In the genomic region with DNA sequence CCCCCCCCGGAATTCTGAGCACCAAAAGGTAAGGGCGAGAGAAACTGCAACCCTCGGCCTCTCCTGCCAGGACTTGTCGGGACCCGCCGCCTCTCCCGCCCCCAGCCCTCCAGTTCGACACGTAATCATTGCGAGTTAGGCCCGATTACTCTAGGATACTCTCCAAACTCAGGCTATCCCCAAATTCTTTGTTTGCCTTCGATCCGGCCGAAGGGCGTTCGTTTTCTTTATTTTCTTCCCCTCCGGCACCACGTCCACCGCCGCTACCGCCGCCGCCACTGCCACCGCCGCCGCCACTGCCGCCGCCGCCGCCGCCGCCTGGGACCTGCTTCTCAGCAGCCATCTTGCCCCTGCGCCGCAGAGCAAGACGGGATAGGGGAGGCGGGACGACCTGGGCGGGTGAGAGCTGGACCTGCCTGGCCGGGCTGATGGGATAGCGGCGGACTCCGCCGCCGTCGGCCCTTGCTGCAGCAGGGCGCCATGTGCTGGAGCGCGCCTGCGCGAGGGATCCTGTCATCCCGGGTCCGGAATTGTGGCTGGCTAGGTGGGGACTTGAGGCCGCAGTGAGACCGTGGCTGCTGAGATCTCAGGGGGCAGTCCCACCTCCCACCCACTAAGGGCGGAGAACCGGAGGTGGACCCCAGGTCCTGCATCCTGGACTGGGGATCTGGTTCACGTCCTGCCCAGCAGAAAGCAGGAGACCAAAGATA, we compare ENCODE assay signal across 1 cellular context.
TF ChIP-seq lines count a peak whose summit lies in the region.

A gene (minus strand): TSS at position 369 of the 710 bp plus-strand sequence. CDS start 26 bp downstream, at position 343.

TF ChIP-seq in WTC11, 78 proteins besides CTCF, POLR2A, EP300 and RAD21 (continued from another document and continues in another):
- TF ChIP-seq, protein P1, sequence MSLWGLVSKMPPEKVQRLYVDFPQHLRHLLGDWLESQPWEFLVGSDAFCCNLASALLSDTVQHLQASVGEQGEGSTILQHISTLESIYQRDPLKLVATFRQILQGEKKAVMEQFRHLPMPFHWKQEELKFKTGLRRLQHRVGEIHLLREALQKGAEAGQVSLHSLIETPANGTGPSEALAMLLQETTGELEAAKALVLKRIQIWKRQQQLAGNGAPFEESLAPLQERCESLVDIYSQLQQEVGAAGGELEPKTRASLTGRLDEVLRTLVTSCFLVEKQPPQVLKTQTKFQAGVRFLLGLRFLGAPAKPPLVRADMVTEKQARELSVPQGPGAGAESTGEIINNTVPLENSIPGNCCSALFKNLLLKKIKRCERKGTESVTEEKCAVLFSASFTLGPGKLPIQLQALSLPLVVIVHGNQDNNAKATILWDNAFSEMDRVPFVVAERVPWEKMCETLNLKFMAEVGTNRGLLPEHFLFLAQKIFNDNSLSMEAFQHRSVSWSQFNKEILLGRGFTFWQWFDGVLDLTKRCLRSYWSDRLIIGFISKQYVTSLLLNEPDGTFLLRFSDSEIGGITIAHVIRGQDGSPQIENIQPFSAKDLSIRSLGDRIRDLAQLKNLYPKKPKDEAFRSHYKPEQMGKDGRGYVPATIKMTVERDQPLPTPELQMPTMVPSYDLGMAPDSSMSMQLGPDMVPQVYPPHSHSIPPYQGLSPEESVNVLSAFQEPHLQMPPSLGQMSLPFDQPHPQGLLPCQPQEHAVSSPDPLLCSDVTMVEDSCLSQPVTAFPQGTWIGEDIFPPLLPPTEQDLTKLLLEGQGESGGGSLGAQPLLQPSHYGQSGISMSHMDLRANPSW (CRISPR knock-in tag; conservative IDR thresholded peaks at IDR 0.05; ENCODE audit: low read depth) = no peak
- TF ChIP-seq SP1 (CRISPR knock-in tag; conservative IDR thresholded peaks at IDR 0.05) (peak; percentile 93), CBFB (CRISPR knock-in tag; IDR thresholded peaks at IDR 0.05; ENCODE audit: low read depth) (no peak), NR2C2 (CRISPR knock-in tag; IDR thresholded peaks at IDR 0.05) (no peak), CREB1 (CRISPR knock-in tag; IDR thresholded peaks at IDR 0.05) (no peak), GTF2I (CRISPR knock-in tag; conservative IDR thresholded peaks at IDR 0.05) (no peak), TP53 (CRISPR knock-in tag; IDR thresholded peaks at IDR 0.05) (peak; percentile 61; the same call in 1 of the 2 replicates), HMGA2 (CRISPR knock-in tag; IDR thresholded peaks at IDR 0.05) (no peak), MYBL2 (CRISPR knock-in tag; IDR thresholded peaks at IDR 0.05) (peak; percentile 92), ZNF138 (CRISPR knock-in tag; conservative IDR thresholded peaks at IDR 0.05) (0 out of 2 replicates have a peak, but pooled peaks have one; percentile 64), ATF1 (CRISPR knock-in tag; IDR thresholded peaks at IDR 0.05) (no peak), SMAD4 (CRISPR knock-in tag; IDR thresholded peaks at IDR 0.05) (no peak), CREM (CRISPR knock-in tag; IDR thresholded peaks at IDR 0.05) (no peak; the same call in 1 of the 2 replicates), ZNF671 (CRISPR knock-in tag; IDR thresholded peaks at IDR 0.05) (no peak), GABPB1 (CRISPR knock-in tag; IDR thresholded peaks at IDR 0.05) (peak; percentile 86), JAZF1 (CRISPR knock-in tag; IDR thresholded peaks at IDR 0.05) (no peak), MXD4 (CRISPR knock-in tag; IDR thresholded peaks at IDR 0.05; ENCODE audit: borderline replicate concordance) (no peak), SOX15 (CRISPR knock-in tag; IDR thresholded peaks at IDR 0.05) (no peak), ETV6 (CRISPR knock-in tag; IDR thresholded peaks at IDR 0.05) (peak; percentile 95; the same call in 1 of the 2 replicates), GRHL2 (CRISPR knock-in tag; IDR thresholded peaks at IDR 0.05; ENCODE audit: insufficient replicate concordance, severe bottlenecking) (no peak), ZNF263 (CRISPR knock-in tag; IDR thresholded peaks at IDR 0.05; ENCODE audit: low read depth) (no peak), ZNF219 (CRISPR knock-in tag; IDR thresholded peaks at IDR 0.05; ENCODE audit: borderline replicate concordance) (no peak), ZNF423 (CRISPR knock-in tag; IDR thresholded peaks at IDR 0.05) (no peak), IRF2 (CRISPR knock-in tag; IDR thresholded peaks at IDR 0.05; ENCODE audit: borderline replicate concordance, low read depth) (no peak), FOXP1 (CRISPR knock-in tag; IDR thresholded peaks at IDR 0.05; ENCODE audit: borderline replicate concordance) (peak; percentile 72), PRRX2 (CRISPR knock-in tag; IDR thresholded peaks at IDR 0.05) (no peak)
- TF ChIP-seq, protein P2, sequence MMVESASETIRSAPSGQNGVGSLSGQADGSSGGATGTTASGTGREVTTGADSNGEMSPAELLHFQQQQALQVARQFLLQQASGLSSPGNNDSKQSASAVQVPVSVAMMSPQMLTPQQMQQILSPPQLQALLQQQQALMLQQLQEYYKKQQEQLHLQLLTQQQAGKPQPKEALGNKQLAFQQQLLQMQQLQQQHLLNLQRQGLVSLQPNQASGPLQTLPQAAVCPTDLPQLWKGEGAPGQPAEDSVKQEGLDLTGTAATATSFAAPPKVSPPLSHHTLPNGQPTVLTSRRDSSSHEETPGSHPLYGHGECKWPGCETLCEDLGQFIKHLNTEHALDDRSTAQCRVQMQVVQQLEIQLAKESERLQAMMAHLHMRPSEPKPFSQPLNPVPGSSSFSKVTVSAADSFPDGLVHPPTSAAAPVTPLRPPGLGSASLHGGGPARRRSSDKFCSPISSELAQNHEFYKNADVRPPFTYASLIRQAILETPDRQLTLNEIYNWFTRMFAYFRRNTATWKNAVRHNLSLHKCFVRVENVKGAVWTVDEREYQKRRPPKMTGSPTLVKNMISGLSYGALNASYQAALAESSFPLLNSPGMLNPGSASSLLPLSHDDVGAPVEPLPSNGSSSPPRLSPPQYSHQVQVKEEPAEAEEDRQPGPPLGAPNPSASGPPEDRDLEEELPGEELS (CRISPR knock-in tag; IDR thresholded peaks at IDR 0.05) = peak; percentile 92; the same call in 1 of the 2 replicates
- TF ChIP-seq, protein P3, sequence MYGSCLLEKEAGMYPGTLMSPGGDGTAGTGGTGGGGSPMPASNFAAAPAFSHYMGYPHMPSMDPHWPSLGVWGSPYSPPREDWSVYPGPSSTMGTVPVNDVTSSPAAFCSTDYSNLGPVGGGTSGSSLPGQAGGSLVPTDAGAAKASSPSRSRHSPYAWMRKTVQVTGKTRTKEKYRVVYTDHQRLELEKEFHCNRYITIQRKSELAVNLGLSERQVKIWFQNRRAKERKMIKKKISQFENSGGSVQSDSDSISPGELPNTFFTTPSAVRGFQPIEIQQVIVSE (CRISPR knock-in tag; IDR thresholded peaks at IDR 0.05; ENCODE audit: borderline replicate concordance) = no peak
- TF ChIP-seq, protein P4, sequence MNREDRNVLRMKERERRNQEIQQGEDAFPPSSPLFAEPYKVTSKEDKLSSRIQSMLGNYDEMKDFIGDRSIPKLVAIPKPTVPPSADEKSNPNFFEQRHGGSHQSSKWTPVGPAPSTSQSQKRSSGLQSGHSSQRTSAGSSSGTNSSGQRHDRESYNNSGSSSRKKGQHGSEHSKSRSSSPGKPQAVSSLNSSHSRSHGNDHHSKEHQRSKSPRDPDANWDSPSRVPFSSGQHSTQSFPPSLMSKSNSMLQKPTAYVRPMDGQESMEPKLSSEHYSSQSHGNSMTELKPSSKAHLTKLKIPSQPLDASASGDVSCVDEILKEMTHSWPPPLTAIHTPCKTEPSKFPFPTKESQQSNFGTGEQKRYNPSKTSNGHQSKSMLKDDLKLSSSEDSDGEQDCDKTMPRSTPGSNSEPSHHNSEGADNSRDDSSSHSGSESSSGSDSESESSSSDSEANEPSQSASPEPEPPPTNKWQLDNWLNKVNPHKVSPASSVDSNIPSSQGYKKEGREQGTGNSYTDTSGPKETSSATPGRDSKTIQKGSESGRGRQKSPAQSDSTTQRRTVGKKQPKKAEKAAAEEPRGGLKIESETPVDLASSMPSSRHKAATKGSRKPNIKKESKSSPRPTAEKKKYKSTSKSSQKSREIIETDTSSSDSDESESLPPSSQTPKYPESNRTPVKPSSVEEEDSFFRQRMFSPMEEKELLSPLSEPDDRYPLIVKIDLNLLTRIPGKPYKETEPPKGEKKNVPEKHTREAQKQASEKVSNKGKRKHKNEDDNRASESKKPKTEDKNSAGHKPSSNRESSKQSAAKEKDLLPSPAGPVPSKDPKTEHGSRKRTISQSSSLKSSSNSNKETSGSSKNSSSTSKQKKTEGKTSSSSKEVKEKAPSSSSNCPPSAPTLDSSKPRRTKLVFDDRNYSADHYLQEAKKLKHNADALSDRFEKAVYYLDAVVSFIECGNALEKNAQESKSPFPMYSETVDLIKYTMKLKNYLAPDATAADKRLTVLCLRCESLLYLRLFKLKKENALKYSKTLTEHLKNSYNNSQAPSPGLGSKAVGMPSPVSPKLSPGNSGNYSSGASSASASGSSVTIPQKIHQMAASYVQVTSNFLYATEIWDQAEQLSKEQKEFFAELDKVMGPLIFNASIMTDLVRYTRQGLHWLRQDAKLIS (CRISPR knock-in tag; IDR thresholded peaks at IDR 0.05; ENCODE audit: borderline replicate concordance) = peak; percentile 86; the same call in 1 of the 2 replicates
- TF ChIP-seq, protein P5, sequence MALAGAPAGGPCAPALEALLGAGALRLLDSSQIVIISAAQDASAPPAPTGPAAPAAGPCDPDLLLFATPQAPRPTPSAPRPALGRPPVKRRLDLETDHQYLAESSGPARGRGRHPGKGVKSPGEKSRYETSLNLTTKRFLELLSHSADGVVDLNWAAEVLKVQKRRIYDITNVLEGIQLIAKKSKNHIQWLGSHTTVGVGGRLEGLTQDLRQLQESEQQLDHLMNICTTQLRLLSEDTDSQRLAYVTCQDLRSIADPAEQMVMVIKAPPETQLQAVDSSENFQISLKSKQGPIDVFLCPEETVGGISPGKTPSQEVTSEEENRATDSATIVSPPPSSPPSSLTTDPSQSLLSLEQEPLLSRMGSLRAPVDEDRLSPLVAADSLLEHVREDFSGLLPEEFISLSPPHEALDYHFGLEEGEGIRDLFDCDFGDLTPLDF (CRISPR knock-in tag; IDR thresholded peaks at IDR 0.05) = peak; percentile 79
- TF ChIP-seq, protein P6, sequence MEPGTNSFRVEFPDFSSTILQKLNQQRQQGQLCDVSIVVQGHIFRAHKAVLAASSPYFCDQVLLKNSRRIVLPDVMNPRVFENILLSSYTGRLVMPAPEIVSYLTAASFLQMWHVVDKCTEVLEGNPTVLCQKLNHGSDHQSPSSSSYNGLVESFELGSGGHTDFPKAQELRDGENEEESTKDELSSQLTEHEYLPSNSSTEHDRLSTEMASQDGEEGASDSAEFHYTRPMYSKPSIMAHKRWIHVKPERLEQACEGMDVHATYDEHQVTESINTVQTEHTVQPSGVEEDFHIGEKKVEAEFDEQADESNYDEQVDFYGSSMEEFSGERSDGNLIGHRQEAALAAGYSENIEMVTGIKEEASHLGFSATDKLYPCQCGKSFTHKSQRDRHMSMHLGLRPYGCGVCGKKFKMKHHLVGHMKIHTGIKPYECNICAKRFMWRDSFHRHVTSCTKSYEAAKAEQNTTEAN (CRISPR knock-in tag; IDR thresholded peaks at IDR 0.05) = no peak
- TF ChIP-seq, protein P7, sequence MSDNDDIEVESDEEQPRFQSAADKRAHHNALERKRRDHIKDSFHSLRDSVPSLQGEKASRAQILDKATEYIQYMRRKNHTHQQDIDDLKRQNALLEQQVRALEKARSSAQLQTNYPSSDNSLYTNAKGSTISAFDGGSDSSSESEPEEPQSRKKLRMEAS (CRISPR knock-in tag; IDR thresholded peaks at IDR 0.05) = peak; percentile 93
- TF ChIP-seq, protein P8, sequence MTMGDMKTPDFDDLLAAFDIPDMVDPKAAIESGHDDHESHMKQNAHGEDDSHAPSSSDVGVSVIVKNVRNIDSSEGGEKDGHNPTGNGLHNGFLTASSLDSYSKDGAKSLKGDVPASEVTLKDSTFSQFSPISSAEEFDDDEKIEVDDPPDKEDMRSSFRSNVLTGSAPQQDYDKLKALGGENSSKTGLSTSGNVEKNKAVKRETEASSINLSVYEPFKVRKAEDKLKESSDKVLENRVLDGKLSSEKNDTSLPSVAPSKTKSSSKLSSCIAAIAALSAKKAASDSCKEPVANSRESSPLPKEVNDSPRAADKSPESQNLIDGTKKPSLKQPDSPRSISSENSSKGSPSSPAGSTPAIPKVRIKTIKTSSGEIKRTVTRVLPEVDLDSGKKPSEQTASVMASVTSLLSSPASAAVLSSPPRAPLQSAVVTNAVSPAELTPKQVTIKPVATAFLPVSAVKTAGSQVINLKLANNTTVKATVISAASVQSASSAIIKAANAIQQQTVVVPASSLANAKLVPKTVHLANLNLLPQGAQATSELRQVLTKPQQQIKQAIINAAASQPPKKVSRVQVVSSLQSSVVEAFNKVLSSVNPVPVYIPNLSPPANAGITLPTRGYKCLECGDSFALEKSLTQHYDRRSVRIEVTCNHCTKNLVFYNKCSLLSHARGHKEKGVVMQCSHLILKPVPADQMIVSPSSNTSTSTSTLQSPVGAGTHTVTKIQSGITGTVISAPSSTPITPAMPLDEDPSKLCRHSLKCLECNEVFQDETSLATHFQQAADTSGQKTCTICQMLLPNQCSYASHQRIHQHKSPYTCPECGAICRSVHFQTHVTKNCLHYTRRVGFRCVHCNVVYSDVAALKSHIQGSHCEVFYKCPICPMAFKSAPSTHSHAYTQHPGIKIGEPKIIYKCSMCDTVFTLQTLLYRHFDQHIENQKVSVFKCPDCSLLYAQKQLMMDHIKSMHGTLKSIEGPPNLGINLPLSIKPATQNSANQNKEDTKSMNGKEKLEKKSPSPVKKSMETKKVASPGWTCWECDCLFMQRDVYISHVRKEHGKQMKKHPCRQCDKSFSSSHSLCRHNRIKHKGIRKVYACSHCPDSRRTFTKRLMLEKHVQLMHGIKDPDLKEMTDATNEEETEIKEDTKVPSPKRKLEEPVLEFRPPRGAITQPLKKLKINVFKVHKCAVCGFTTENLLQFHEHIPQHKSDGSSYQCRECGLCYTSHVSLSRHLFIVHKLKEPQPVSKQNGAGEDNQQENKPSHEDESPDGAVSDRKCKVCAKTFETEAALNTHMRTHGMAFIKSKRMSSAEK (CRISPR knock-in tag; IDR thresholded peaks at IDR 0.05; ENCODE audit: borderline replicate concordance) = no peak
- TF ChIP-seq, protein P9, sequence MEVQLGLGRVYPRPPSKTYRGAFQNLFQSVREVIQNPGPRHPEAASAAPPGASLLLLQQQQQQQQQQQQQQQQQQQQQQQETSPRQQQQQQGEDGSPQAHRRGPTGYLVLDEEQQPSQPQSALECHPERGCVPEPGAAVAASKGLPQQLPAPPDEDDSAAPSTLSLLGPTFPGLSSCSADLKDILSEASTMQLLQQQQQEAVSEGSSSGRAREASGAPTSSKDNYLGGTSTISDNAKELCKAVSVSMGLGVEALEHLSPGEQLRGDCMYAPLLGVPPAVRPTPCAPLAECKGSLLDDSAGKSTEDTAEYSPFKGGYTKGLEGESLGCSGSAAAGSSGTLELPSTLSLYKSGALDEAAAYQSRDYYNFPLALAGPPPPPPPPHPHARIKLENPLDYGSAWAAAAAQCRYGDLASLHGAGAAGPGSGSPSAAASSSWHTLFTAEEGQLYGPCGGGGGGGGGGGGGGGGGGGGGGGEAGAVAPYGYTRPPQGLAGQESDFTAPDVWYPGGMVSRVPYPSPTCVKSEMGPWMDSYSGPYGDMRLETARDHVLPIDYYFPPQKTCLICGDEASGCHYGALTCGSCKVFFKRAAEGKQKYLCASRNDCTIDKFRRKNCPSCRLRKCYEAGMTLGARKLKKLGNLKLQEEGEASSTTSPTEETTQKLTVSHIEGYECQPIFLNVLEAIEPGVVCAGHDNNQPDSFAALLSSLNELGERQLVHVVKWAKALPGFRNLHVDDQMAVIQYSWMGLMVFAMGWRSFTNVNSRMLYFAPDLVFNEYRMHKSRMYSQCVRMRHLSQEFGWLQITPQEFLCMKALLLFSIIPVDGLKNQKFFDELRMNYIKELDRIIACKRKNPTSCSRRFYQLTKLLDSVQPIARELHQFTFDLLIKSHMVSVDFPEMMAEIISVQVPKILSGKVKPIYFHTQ (CRISPR knock-in tag; IDR thresholded peaks at IDR 0.05) = no peak
